ENCODE assay signal across 1 cellular context in genomic region chr3:193843447-193844301, GRCh38.
TF ChIP-seq lines count a peak whose summit lies in the region.

No MANE protein-coding gene starts in this region.

TF ChIP-seq in H1, 55 proteins besides CTCF, POLR2A, EP300 and RAD21:
- TF ChIP-seq SRF (IDR thresholded peaks at IDR 0.05; ENCODE audit: low read depth, low read length) (no peak), SIX5 (IDR thresholded peaks at IDR 0.05; ENCODE audit: low read depth, low read length) (no peak), RBBP5 (IDR thresholded peaks at IDR 0.05; ENCODE audit: borderline replicate concordance, low read depth, low read length) (no peak), SUZ12 (IDR thresholded peaks at IDR 0.05; ENCODE audit: low read length) (no peak), POLR2AphosphoS5 (IDR thresholded peaks at IDR 0.05; ENCODE audit: low read depth, low read length) (no peak), CTBP2 (IDR thresholded peaks at IDR 0.05; ENCODE audit: borderline replicate concordance, insufficient read depth, insufficient read length, low read length) (no peak), ASH2L (IDR thresholded peaks at IDR 0.05; ENCODE audit: low read length) (no peak), SIRT6 (IDR thresholded peaks at IDR 0.05; ENCODE audit: low read length) (no peak), SP2 (IDR thresholded peaks at IDR 0.05; ENCODE audit: low read length) (no peak), CREB1 (IDR thresholded peaks at IDR 0.05) (no peak), CBX8 (IDR thresholded peaks at IDR 0.05; ENCODE audit: borderline replicate concordance, low read depth, low read length) (no peak), SP4 (IDR thresholded peaks at IDR 0.05; ENCODE audit: low read length) (no peak), JUN (IDR thresholded peaks at IDR 0.05; ENCODE audit: low read depth, low read length) (no peak), HDAC6 (IDR thresholded peaks at IDR 0.05; ENCODE audit: low read depth, low read length) (no peak)
